20 cellular contexts compared by ENCODE assay signal in genomic region chr5:10423009-10423408, GRCh38. TPM values are rescaled to one million over a fixed set of nuclear protein-coding genes. Genes with fewer than 3 reads are reported as not detected.
A peak's percentile ranks its signal among the peaks of the same experiment; 100 is the strongest.
DNase-seq lines count a peak whose midpoint lies in the region; ATAC-seq, FAIRE-seq and TF ChIP-seq lines count a peak whose summit lies in the region.
"Had no signal": no experiment of that assay in that cellular context is flagged by ENCODE, and none has a peak within 500 bp of the region (broad histone marks: within the 10 kb centered on the region; RNA-seq: fewer than 3 reads in every experiment).

No MANE protein-coding gene starts in this region.

- H3K4me3 Mint-ChIP-seq in HFFc6 = no peak overlapping the region
- peak overlapping the region in 2 of 10 donors; percentile 37 to 70 for H3K4me3 Mint-ChIP-seq in naive thymus-derived CD4-positive, alpha-beta T cell
- H3K4me3 Mint-ChIP-seq: type B pancreatic cell had no signal

- in situ Hi-C loops in GM12878 (cut with MboI) = no loop called here

- no peak overlapping the region for H3K9ac ChIP-seq in GM12878 (ENCODE audit: control insufficient read depth, insufficient read depth, low read length)
- H3K9ac ChIP-seq: GM23248 had no signal

- TF ChIP-seq POLR2A in NB4 (IDR thresholded peaks at IDR 0.05; ENCODE audit: extremely low read depth, insufficient read length) (no peak), GM12878 (IDR thresholded peaks at IDR 0.05; ENCODE audit: low read depth, low read length) (0 out of 2 replicates have a peak, but pooled peaks have one; percentile 24)

- H3K9me3 Mint-ChIP-seq in HFFc6 = no peaks in the 10 kb centered on the region
- no peaks in the 10 kb centered on the region for H3K9me3 Mint-ChIP-seq in naive thymus-derived CD4-positive, alpha-beta T cell
- H3K9me3 Mint-ChIP-seq: type B pancreatic cell had no signal

- peaks cover 64% of the 10 kb centered on the region for H3K36me3 Mint-ChIP-seq in HFFc6 (ENCODE audit: low read depth)
- peaks cover 17 to 37% (median 35%) of the 10 kb centered on the region in 5 donors for H3K36me3 Mint-ChIP-seq in naive thymus-derived CD4-positive, alpha-beta T cell

- no TSS peak for BruUV-seq in GM12878 (replicated peaks; lab: Mats Ljungman, UMichigan)

- POLR2A ChIA-PET in GM12878 (lab: Charles Lee) = interaction anchor here (0.6 kb wide), 1 partner anchor 104 kb away, joined by 3 read pairs; no protein-coding TSS in a partner anchor
- POLR2A ChIA-PET in naive thymus-derived CD4-positive, alpha-beta T cell (lab: Charles Lee) = interaction anchor here (1.0 kb wide), 2 partner anchors 24 to 173 kb away, joined by 5 read pairs; partner anchors contain the start of gene CCT5

- no peaks in the 10 kb centered on the region for H3K79me2 ChIP-seq in GM12878 (ENCODE audit: control insufficient read depth, insufficient read depth, low read length)

- no peaks in the 10 kb centered on the region for H4K20me1 ChIP-seq in GM12878 (ENCODE audit: control insufficient read depth, insufficient read depth)

- no peaks in the 10 kb centered on the region for H3K27me3 ChIP-seq in GM12878 (replicated peaks in 1 of 2; ENCODE audit: control insufficient read depth in 2 of 2, insufficient read depth in 2 of 2, low read length in 1 of 2)
- no peaks in the 10 kb centered on the region for H3K27me3 ChIP-seq in naive thymus-derived CD4-positive, alpha-beta T cell (ENCODE audit: control insufficient read depth in 2 of 2, insufficient read depth in 2 of 2, low read length in 2 of 2)

- TF ChIP-seq CTCF in HFFc6 (IDR thresholded peaks at IDR 0.05) (no peak), NB4 (IDR thresholded peaks at IDR 0.05; ENCODE audit: low read depth, low read length) (no peak), GM12878 (IDR thresholded peaks at IDR 0.05 in 2 of 3, conservative IDR thresholded peaks at IDR 0.05 in 1 of 3; ENCODE audit: control insufficient read depth in 2 of 3, extremely low read depth in 1 of 3, insufficient read depth in 1 of 3, low read depth in 3 of 3, low read length in 3 of 3) (no peak)

- H3K27ac Mint-ChIP-seq in HFFc6 = peak overlapping the region; percentile 83; the same call in 1 of the 2 replicates
- H3K27ac Mint-ChIP-seq in naive thymus-derived CD4-positive, alpha-beta T cell = peak overlapping the region in 7 of 9 donors; percentile 32 to 89 (median 69)
- H3K27ac Mint-ChIP-seq: type B pancreatic cell had no signal

- 0 out of 2 replicates have a peak, but pooled peaks cover 3% of the 10 kb centered on the region for H3K4me1 ChIP-seq in GM12878 (ENCODE audit: control insufficient read depth, insufficient read depth, low read length)
- H3K4me1 ChIP-seq in naive thymus-derived CD4-positive, alpha-beta T cell (ENCODE audit: control insufficient read depth in 2 of 2, insufficient read depth in 2 of 2, low read length in 2 of 2) = peaks cover 0 to 21% of the 10 kb centered on the region in 2 donors

- no peak overlapping the region for H3K4me2 ChIP-seq in GM12878 (ENCODE audit: control insufficient read depth, insufficient read depth)

- DNase-seq in HFFc6 (no peak), NB4 (ENCODE audit: low read depth) (peak; percentile 92), GM12878 (ENCODE audit: low read depth, low spot score) (no peak), amniotic stem cell (lab: John Stamatoyannopoulos, UW) (no peak), NCI-H187 treated with DMSO at 0.1 percent for 48 hours (lab: John Stamatoyannopoulos, UW) (no peak)
- DNase-seq in naive thymus-derived CD4-positive, alpha-beta T cell = no peak
- DNase-seq: activated gamma-delta T cell treated with Interleukin-2 at 50 U/mL for 16 hours; AML-193; Calu3; EL; GM23248; NCI-H146; NCI-H2227 treated with DMSO at 0.1 percent for 48 hours; NK-92 treated with Interleukin-12 subunit alpha and Interleukin-12 subunit beta, amount 100 ng/mL, for 24 hours had no signal

- no peaks in the 10 kb centered on the region; the same call in none of the 2 replicates for H3K27me3 Mint-ChIP-seq in HFFc6 (ENCODE audit: insufficient read depth)
- H3K27me3 Mint-ChIP-seq in naive thymus-derived CD4-positive, alpha-beta T cell = no peaks in the 10 kb centered on the region
- H3K27me3 Mint-ChIP-seq: type B pancreatic cell had no signal

- no peak for TF ChIP-seq RAD21 in GM12878 (IDR thresholded peaks at IDR 0.05; ENCODE audit: insufficient read depth, low read depth, low read length)

- intact Hi-C loops in GM12878 (cut with micrococcal nuclease; ENCODE audit: unreplicated experiment) = no loop called here
- intact Hi-C loops in naive thymus-derived CD4-positive, alpha-beta T cell (cut with micrococcal nuclease) = loop anchor here in 1 of 2 donors (2.0 kb wide), 1 partner anchor 70 kb away; the partner anchor contains the start of gene MARCHF6

- H2AFZ ChIP-seq in GM12878 (ENCODE audit: control insufficient read depth, low read depth, low read length) = no peak overlapping the region
- H2AFZ ChIP-seq: GM23248 had no signal

- ATAC-seq in GM12878 (no peak), HG03469 (IDR thresholded peaks at IDR 0.05; ENCODE audit: unreplicated experiment) (no peak), GM19324 (IDR thresholded peaks at IDR 0.05; ENCODE audit: low FRiP score, unreplicated experiment) (no peak)
- ATAC-seq in naive thymus-derived CD4-positive, alpha-beta T cell = no peak

- SMC1A ChIA-PET in GM12878 (lab: Charles Lee; ENCODE audit: uncharacterized antibody, unreplicated experiment) = interaction anchor here (0.8 to 2.3 kb wide), 10 partner anchors 9 to 266 kb away, joined by 3 to 13 read pairs (median 4); no protein-coding TSS in a partner anchor

- peaks cover 36% of the 10 kb centered on the region for H3K4me1 Mint-ChIP-seq in HFFc6 (ENCODE audit: low read depth)
- peaks cover 11 to 53% (median 35%) of the 10 kb centered on the region in 7 donors for H3K4me1 Mint-ChIP-seq in naive thymus-derived CD4-positive, alpha-beta T cell

- RAD21 ChIA-PET in GM12878 (lab: Charles Lee; ENCODE audit: unreplicated experiment) = interaction anchor here (1.5 to 4.4 kb wide), 4 partner anchors 30 to 139 kb away, joined by 4 to 25 read pairs (median 4); partner anchors contain the start of gene MARCHF6

- no peak for FAIRE-seq in GM12878 (lab: Jason Lieb, UNC)
- FAIRE-seq: keratinocyte had no signal

- H3K27ac ChIP-seq in GM12878 (ENCODE audit: control insufficient read depth, insufficient read depth) = no peak overlapping the region
- H3K27ac ChIP-seq in naive thymus-derived CD4-positive, alpha-beta T cell (ENCODE audit: low read depth, low read length) = no peak overlapping the region
- H3K27ac ChIP-seq: GM23248 had no signal

- 95% methylated on average over 3 of the region's 3 CpGs for WGBS in GM12878 (ENCODE audit: insufficient coverage, insufficient replicate concordance, low lambda C conversion rate, missing lambda C conversion rate)

- H3K36me3 ChIP-seq in GM12878 (ENCODE audit: control insufficient read depth in 2 of 2, insufficient read depth in 2 of 2, low read length in 1 of 2) = peaks cover 10 to 33% of the 10 kb centered on the region in 2 experiments
- peaks cover 14 to 45% (median 18%) of the 10 kb centered on the region in 3 experiments for H3K36me3 ChIP-seq in naive thymus-derived CD4-positive, alpha-beta T cell (ENCODE audit: control insufficient read depth in 2 of 3, insufficient read depth in 3 of 3, low read length in 3 of 3)

- no peaks in the 10 kb centered on the region for H3K9me3 ChIP-seq in GM12878 (replicated peaks; ENCODE audit: control insufficient read depth, insufficient read depth, low read length)
- H3K9me3 ChIP-seq in naive thymus-derived CD4-positive, alpha-beta T cell (ENCODE audit: control insufficient read depth in 2 of 3, low read length in 3 of 3) = no peaks in the 10 kb centered on the region

- no peak overlapping the region for H3K4me3 ChIP-seq in NB4 (ENCODE audit: low read depth, low read length)
- no peak overlapping the region for H3K4me3 ChIP-seq in GM12878
- H3K4me3 ChIP-seq in naive thymus-derived CD4-positive, alpha-beta T cell (ENCODE audit: low read length) = no peak overlapping the region
- H3K4me3 ChIP-seq: GM23248, lung had no signal

- TF ChIP-seq EP300 in GM12878 (IDR thresholded peaks at IDR 0.05; ENCODE audit: borderline replicate concordance in 1 of 2, control insufficient read depth in 1 of 2, low read depth in 2 of 2, low read length in 2 of 2) = no peak

- CTCF ChIA-PET in GM12878 (lab: Yijun Ruan, JAX) = interaction anchor here (0.6 to 4.4 kb wide), 11 partner anchors 8 to 923 kb away, joined by 3 to 43 read pairs (median 4); no protein-coding TSS in a partner anchor
- CTCF ChIA-PET in naive thymus-derived CD4-positive, alpha-beta T cell (lab: Charles Lee) = interaction anchor here (0.7 to 4.2 kb wide), 4 partner anchors 15 to 205 kb away, joined by 4 to 18 read pairs (median 9); no protein-coding TSS in a partner anchor

RNA-seq across cellular contexts. Expression of gene ROPN1L, which starts 18.7 kb away (rescaled TPM):
- under 1 TPM; 0.38 to 0.68 (median 0.47) TPM for total RNA-seq in HFFc6 (2021; fragmentation: NEBNext Ultra II Directional; extraction: Animal tissue kit (Norgen Biotek cat#: 25700))
- not detected in 2 replicates for total RNA-seq in GM12878 (2013; cell fraction: nucleolus; rRNA removed)
- not detected in 2 replicates for total RNA-seq in GM12878 (2014; rRNA removed)
- not detected in 2 replicates for total RNA-seq in GM12878 (2014; rRNA removed; fragmentation: Illumina TruSeq; extraction: Trizol)
- 0.38 TPM in 1 of 2 replicates, not detected in the other for total RNA-seq in GM12878 (2021)
- not detected for polyA plus RNA-seq in GM12878 (2011; ENCODE audit: low read depth)
- 0.07 TPM in 1 of 2 replicates, not detected in the other for polyA plus RNA-seq in GM12878 (2011; rRNA removed)
- 0.04 TPM in 1 of 2 replicates, not detected in the other for polyA plus RNA-seq in GM12878 (2011; cell fraction: cytosol; rRNA removed)
- 0.09 and 0.20 TPM in 2 replicates for polyA plus RNA-seq in GM12878 (2011; cell fraction: nucleus; rRNA removed)
- not detected in 2 replicates for polyA plus RNA-seq in GM12878 (2012)
- not detected in 2 replicates for polyA plus RNA-seq in GM12878 (2014; fragmentation: Illumina TruSeq; extraction: Trizol)
- not detected for polyA plus RNA-seq in GM12878 (2014; fragmentation: Nextera tagmentation; extraction: Ambion mirVana)
- polyA plus RNA-seq in GM12878 (2014; rRNA removed) = 0.28 TPM in 1 of 2 replicates, not detected in the other
- under 1 TPM in 1 of 2 experiments, not detected in 1; 0.16 TPM for polyA plus RNA-seq in GM12878 (2016; fragmentation: Nextera tagmentation; extraction: Ambion mirVana)
- 0.41 TPM in 1 of 2 replicates, not detected in the other for polyA minus RNA-seq in GM12878 (2011; rRNA and poly(A)+ RNA removed)
- not detected in 2 replicates for polyA minus RNA-seq in GM12878 (2011; cell fraction: cytosol; rRNA and poly(A)+ RNA removed)
- 0.60 and 1.6 TPM in 2 replicates for polyA minus RNA-seq in GM12878 (2011; cell fraction: nucleus; rRNA and poly(A)+ RNA removed)
- 1 to 10 TPM in 2 of 5 experiments, under 1 TPM in 3; 0.32 to 2.6 (median 0.61) TPM for total RNA-seq in naive thymus-derived CD4-positive, alpha-beta T cell
- 1 to 10 TPM; 1.4 to 1.9 TPM for polyA plus RNA-seq in naive thymus-derived CD4-positive, alpha-beta T cell
- total RNA-seq: skeletal muscle tissue had no signal
- polyA plus RNA-seq: keratinocyte had no signal
